Comparison of ENCODE assay signal across 8 cellular contexts in genomic region chr17:71084219-71084618, GRCh38.
DNase-seq lines count a peak whose midpoint lies in the region; ATAC-seq and TF ChIP-seq lines count a peak whose summit lies in the region.

No MANE protein-coding gene starts in this region.

- H3K4me3 ChIP-seq in A673 (ENCODE audit: low read depth, low read length, poor library complexity, severe bottlenecking) = no peak overlapping the region
- no peak overlapping the region for H3K4me3 ChIP-seq in GM12864 (ENCODE audit: low read depth, low read length)
- no peak overlapping the region for H3K4me3 ChIP-seq in fibroblast of lung (replicated peaks in 1 of 4; ENCODE audit: control extremely low read depth in 1 of 4, insufficient read depth in 1 of 4, low read depth in 3 of 4, low read length in 4 of 4)
- no peak overlapping the region for H3K4me3 ChIP-seq in transverse colon
- no peak overlapping the region for H3K4me3 ChIP-seq in lower leg skin (ENCODE audit: low read depth, poor library complexity, severe bottlenecking)

- H3K9ac ChIP-seq in fibroblast of lung (ENCODE audit: insufficient read depth, low read length) = no peak overlapping the region

- no peaks in the 10 kb centered on the region for H3K9me3 ChIP-seq in A673 (ENCODE audit: low read depth, low read length, poor library complexity, severe bottlenecking)
- H3K9me3 ChIP-seq in fibroblast of lung (ENCODE audit: control insufficient read depth, insufficient read depth, low read depth, low read length) = no peaks in the 10 kb centered on the region
- no peaks in the 10 kb centered on the region for H3K9me3 ChIP-seq in transverse colon

- H3K4me1 ChIP-seq in A673 (ENCODE audit: insufficient read depth, low read length, poor library complexity, severe bottlenecking) (no peaks in the 10 kb centered on the region), fibroblast of lung (ENCODE audit: control insufficient read depth, extremely low read depth, insufficient read depth, low read length) (no peaks in the 10 kb centered on the region), transverse colon (no peaks in the 10 kb centered on the region)

- no peak for ATAC-seq in HG03108 (IDR thresholded peaks at IDR 0.05; ENCODE audit: unreplicated experiment)

- in situ Hi-C loops in transverse colon (cut with MboI; ENCODE audit: low pct_ligation_motif_present in 1 of 4, low pct_unique_long_range_greater_than_20kb in 1 of 4, low sequenced_read_pairs in 3 of 4) = loop anchor here in 3 of 4 donors (25.0 kb wide), 1 partner anchor 447 kb away; no protein-coding TSS in a partner anchor

- DNase-seq in A673 (ENCODE audit: low spot score) (peak; percentile 40), GM12864 (ENCODE audit: low read depth) (no peak), NCI-H82 treated with DMSO at 0.1 percent for 48 hours (lab: John Stamatoyannopoulos, UW; ENCODE audit: unreplicated experiment) (peak; percentile 12), fibroblast of lung (ENCODE audit: low read depth in 2 of 2) (peak in 1 of 2 donors; percentile 42), transverse colon (peak; percentile 46), lower leg skin (ENCODE audit: low spot score in 2 of 2) (no peak)
- DNase-seq in stimulated activated naive CD4-positive, alpha-beta T cell treated with Interleukin-2 at 50 U/mL for 16 hours (lab: John Stamatoyannopoulos, UW) = no peak

- POLR2A ChIA-PET in A673 (lab: Charles Lee; ENCODE audit: low non-redundant PET) = no interaction called here

- H2AFZ ChIP-seq in fibroblast of lung (ENCODE audit: low read length) = no peak overlapping the region

- TF ChIP-seq EP300 in transverse colon (IDR thresholded peaks at IDR 0.05; ENCODE audit: low read depth) = no peak

- no peak overlapping the region for H3K4me2 ChIP-seq in fibroblast of lung (ENCODE audit: extremely low read depth, insufficient read depth, low read length)

- no peaks in the 10 kb centered on the region for H3K27me3 ChIP-seq in A673 (replicated peaks; ENCODE audit: insufficient read depth, low read depth, low read length, poor library complexity)
- H3K27me3 ChIP-seq in fibroblast of lung (ENCODE audit: control insufficient read depth, insufficient read depth, low read length) = no peaks in the 10 kb centered on the region
- H3K27me3 ChIP-seq in transverse colon = no peaks in the 10 kb centered on the region

- BruUV-seq in A673 (replicated peaks; lab: Mats Ljungman, UMichigan) = no TSS peak

- TF ChIP-seq CTCF in A673 (conservative IDR thresholded peaks at IDR 0.05; ENCODE audit: low read depth, low read length) = peak; percentile 54
- TF ChIP-seq CTCF in GM12864 (IDR thresholded peaks at IDR 0.05; ENCODE audit: low read depth, low read length, missing control alignments) = peak; percentile 23
- TF ChIP-seq CTCF in fibroblast of lung (conservative IDR thresholded peaks at IDR 0.05 in 1 of 2, IDR thresholded peaks at IDR 0.05 in 1 of 2; ENCODE audit: low read depth in 1 of 2, low read length in 2 of 2) = peak; percentile 30 to 42
- peak; percentile 22 to 51 (median 39) for TF ChIP-seq CTCF in transverse colon (IDR thresholded peaks at IDR 0.05)
- TF ChIP-seq CTCF in lower leg skin (IDR thresholded peaks at IDR 0.05) = no peak

- CTCF ChIA-PET in A673 (lab: Charles Lee) = no interaction called here

- TF ChIP-seq POLR2A in transverse colon (IDR thresholded peaks at IDR 0.05) = no peak
- TF ChIP-seq POLR2A in lower leg skin (IDR thresholded peaks at IDR 0.05) = no peak

- H3K79me2 ChIP-seq in fibroblast of lung (ENCODE audit: control insufficient read depth, insufficient read depth, low read length) = no peaks in the 10 kb centered on the region

- intact Hi-C loops in A673 (cut with micrococcal nuclease; ENCODE audit: unreplicated experiment) (loop anchor here (5.0 kb wide), 2 partner anchors 317 to 447 kb away; no protein-coding TSS in a partner anchor), transverse colon (cut with DNase I; ENCODE audit: low total_unique reads) (no loop called here), lower leg skin (cut with DNase I; ENCODE audit: low total_unique reads) (no loop called here)

- H4K20me1 ChIP-seq in fibroblast of lung (ENCODE audit: control insufficient read depth, extremely low read depth, insufficient read depth, low read length) = no peaks in the 10 kb centered on the region

- H3K27ac ChIP-seq in A673 (ENCODE audit: low read depth, low read length, poor library complexity, severe bottlenecking) = no peak overlapping the region
- H3K27ac ChIP-seq in fibroblast of lung (ENCODE audit: insufficient read depth, low read length) = no peak overlapping the region
- H3K27ac ChIP-seq in transverse colon = no peak overlapping the region

- H3K36me3 ChIP-seq in A673 (ENCODE audit: insufficient read depth, low read length, poor library complexity, severe bottlenecking) (no peaks in the 10 kb centered on the region), fibroblast of lung (ENCODE audit: control insufficient read depth, insufficient read depth, low read length) (no peaks in the 10 kb centered on the region), transverse colon (no peaks in the 10 kb centered on the region)

- WGBS in transverse colon (ENCODE audit: low coverage in 1 of 2), 2 donors = 39 to 47% methylated on average over 3 to 5 of the region's 5 CpGs
- WGBS in lower leg skin, 2 donors = 59 to 67% methylated on average over 5 of the region's 5 CpGs

Comparison
In these comparisons a context has a peak if more than half of its experiments do, and no peak if none do; other contexts are left out.
1. DNase-seq: peak in A673 (single experiment), NCI-H82 treated with DMSO at 0.1 percent for 48 hours (single experiment) and transverse colon (single experiment); none in GM12864 (single experiment), lower leg skin (0 of 2) and stimulated activated naive CD4-positive, alpha-beta T cell treated with Interleukin-2 at 50 U/mL for 16 hours (single experiment).
2. CTCF ChIP-seq: peak in A673 (single experiment), GM12864 (single experiment), fibroblast of lung (2 of 2) and transverse colon (5 of 5); none in lower leg skin (0 of 3).